ENCODE assay signal across 9 cellular contexts in genomic region chr9:120877276-120878034, GRCh38. TPM values are rescaled to one million over a fixed set of nuclear protein-coding genes. Genes with fewer than 3 reads are reported as not detected.
A peak's percentile ranks its signal among the peaks of the same experiment; 100 is the strongest.
DNase-seq lines count a peak whose midpoint lies in the region; ATAC-seq, FAIRE-seq and TF ChIP-seq lines count a peak whose summit lies in the region.
"Had no signal": no experiment of that assay in that cellular context is flagged by ENCODE, and none has a peak within 500 bp of the region (broad histone marks: within the 10 kb centered on the region; RNA-seq: fewer than 3 reads in every experiment).

No MANE protein-coding gene starts in this region.

- H3K36me3 ChIP-seq in neuronal stem cell (replicated peaks in 1 of 2; ENCODE audit: control insufficient read depth in 2 of 2, insufficient read depth in 2 of 2, low read length in 2 of 2), result peaks cover 11 to 25% of the 10 kb centered on the region in 2 donors

- WGBS in neuronal stem cell (ENCODE audit: extremely low coverage in 2 of 2, insufficient read length in 2 of 2, insufficient replicate concordance in 1 of 2), 2 donors, result no CpG with 5 or more reads among the region's 63 CpGs

- peak overlapping the region; percentile 1 for H2BK15ac ChIP-seq in neuronal stem cell (ENCODE audit: low read length)

- H2BK12ac ChIP-seq in neuronal stem cell (ENCODE audit: low read length), result peak overlapping the region; percentile 64

- FAIRE-seq in RCC 7860 (lab: Jason Lieb, UNC) (no peak), urothelium cell line (lab: Jason Lieb, UNC) (no peak)
- FAIRE-seq: islet of Langerhans had no signal

- peak overlapping the region; percentile 87 for H2AFZ ChIP-seq in neuronal stem cell (ENCODE audit: low read length)

- no peak overlapping the region for H2BK120ac ChIP-seq in neuronal stem cell (ENCODE audit: low read depth, low read length)

- DNase-seq in DMS153 treated with DMSO at 0.1 percent for 48 hours (lab: John Stamatoyannopoulos, UW; ENCODE audit: unreplicated experiment) (peak; percentile 60), RCC 7860 (ENCODE audit: low spot score) (peak; percentile 33), germinal center (ENCODE audit: low spot score) (peak; percentile 77), neuronal stem cell (ENCODE audit: low spot score) (peak; percentile 40), urothelium cell line (ENCODE audit: low spot score) (peak; percentile 78)
- DNase-seq in activated naive CD4-positive, alpha-beta T cell (lab: John Stamatoyannopoulos, UW), result peak; percentile 38 to 64 (median 41)

- peaks cover 11% of the 10 kb centered on the region in 2 donors for H3K4me1 ChIP-seq in neuronal stem cell (ENCODE audit: control insufficient read depth in 2 of 2, insufficient read depth in 1 of 2, low read depth in 1 of 2, low read length in 2 of 2)

- H4K91ac ChIP-seq in neuronal stem cell (ENCODE audit: low read depth, low read length, poor library complexity), result no peak overlapping the region

- no peak overlapping the region for H4K8ac ChIP-seq in neuronal stem cell (ENCODE audit: low read depth, low read length)

- H3K79me1 ChIP-seq in neuronal stem cell (ENCODE audit: low read depth, low read length), result no peaks in the 10 kb centered on the region

- ATAC-seq in GM21526 (IDR thresholded peaks at IDR 0.05; ENCODE audit: low FRiP score, unreplicated experiment), result peak; percentile 31

- H3K9me3 ChIP-seq in neuronal stem cell (replicated peaks in 1 of 2; ENCODE audit: control insufficient read depth in 2 of 2, insufficient read depth in 1 of 2, low read depth in 1 of 2, low read length in 2 of 2), result no peaks in the 10 kb centered on the region

- peak overlapping the region; percentile 71 for H3K9ac ChIP-seq in neuronal stem cell (ENCODE audit: low read depth, low read length, poor library complexity)

- H3K18ac ChIP-seq in neuronal stem cell (ENCODE audit: low read length), result peak overlapping the region; percentile 94

- H3K14ac ChIP-seq in neuronal stem cell (ENCODE audit: low read length), result peak overlapping the region; percentile 49

- peak overlapping the region; percentile 96 for H3K4me2 ChIP-seq in neuronal stem cell (ENCODE audit: insufficient read depth, low read length, poor library complexity, severe bottlenecking)

- no peak for TF ChIP-seq RAD21 in Ishikawa (IDR thresholded peaks at IDR 0.05; ENCODE audit: low read depth)

- no peak overlapping the region for H2BK5ac ChIP-seq in neuronal stem cell (ENCODE audit: low read length)

- peak overlapping the region; percentile 50 for H3K23ac ChIP-seq in neuronal stem cell (ENCODE audit: low read depth, low read length, poor library complexity)

- H3K4me3 ChIP-seq in neuronal stem cell (ENCODE audit: low read length in 2 of 2), result peak overlapping the region; percentile 85

- TF ChIP-seq EP300 in Ishikawa (IDR thresholded peaks at IDR 0.05; ENCODE audit: borderline replicate concordance), result 0 out of 2 replicates have a peak, but pooled peaks have one; percentile 15

- H3K4ac ChIP-seq in neuronal stem cell (ENCODE audit: low read length), result no peak overlapping the region

- peak overlapping the region; percentile 8 for H2AK5ac ChIP-seq in neuronal stem cell (ENCODE audit: low read depth, low read length)

- H3K27me3 ChIP-seq in neuronal stem cell (ENCODE audit: control insufficient read depth in 3 of 3, insufficient read depth in 3 of 3, low read depth in 1 of 3, low read length in 3 of 3), result peaks cover 0 to 3% (median 2%) of the 10 kb centered on the region in 3 experiments

- no peak overlapping the region for H3K27ac ChIP-seq in neuronal stem cell (replicated peaks; ENCODE audit: low read length)

TF ChIP-seq in Ishikawa, 13 proteins besides CTCF, POLR2A, EP300 and RAD21:
- TF ChIP-seq TCF12 (IDR thresholded peaks at IDR 0.05; ENCODE audit: low read depth), result no peak
- peak; percentile 59 for TF ChIP-seq ZBTB7A (IDR thresholded peaks at IDR 0.05; ENCODE audit: low read depth)
- TF ChIP-seq CREB1 (IDR thresholded peaks at IDR 0.05; ENCODE audit: low read depth), result no peak
- no peak for TF ChIP-seq CEBPB (IDR thresholded peaks at IDR 0.05)
- TF ChIP-seq REST (IDR thresholded peaks at IDR 0.05; ENCODE audit: low read depth), result no peak
- TF ChIP-seq TEAD4 (IDR thresholded peaks at IDR 0.05), result no peak
- TF ChIP-seq USF1 (IDR thresholded peaks at IDR 0.05), result no peak
- TF ChIP-seq TAF1 (IDR thresholded peaks at IDR 0.05; ENCODE audit: low read depth), result peak; percentile 29; the same call in 1 of the 2 replicates
- TF ChIP-seq EGR1 (IDR thresholded peaks at IDR 0.05), result 0 out of 2 replicates have a peak, but pooled peaks have one; percentile 14
- no peak for TF ChIP-seq FOXM1 (IDR thresholded peaks at IDR 0.05; ENCODE audit: borderline replicate concordance, low read depth)
- TF ChIP-seq YY1 (IDR thresholded peaks at IDR 0.05; ENCODE audit: low read depth), result peak; percentile 80
- TF ChIP-seq MAX (IDR thresholded peaks at IDR 0.05), result peak; percentile 51; the same call in 1 of the 2 replicates
- TF ChIP-seq NFIC (IDR thresholded peaks at IDR 0.05), result no peak

RNA-seq across cellular contexts. Expression of gene PHF19, which starts 0.5 kb away (rescaled TPM):
- 24.6 TPM for polyA plus RNA-seq in neuronal stem cell (2013, experiment 1 of 2)
- 23.4 TPM for polyA plus RNA-seq in neuronal stem cell (2013, experiment 2 of 2)

RNA-seq across cellular contexts. Expression of gene PSMD5, which starts 34.7 kb away (rescaled TPM):
- 21.7 TPM for polyA plus RNA-seq in neuronal stem cell (2013, experiment 1 of 2)
- 21.8 TPM for polyA plus RNA-seq in neuronal stem cell (2013, experiment 2 of 2)

RNA-seq across cellular contexts. Expression of gene TRAF1, which starts 49.1 kb away (rescaled TPM):
- 2.0 TPM for polyA plus RNA-seq in neuronal stem cell (2013, experiment 1 of 2)
- polyA plus RNA-seq in neuronal stem cell (2013, experiment 2 of 2), result 2.0 TPM
